ENCODE assay signal across 18 cellular contexts in the genomic region with DNA sequence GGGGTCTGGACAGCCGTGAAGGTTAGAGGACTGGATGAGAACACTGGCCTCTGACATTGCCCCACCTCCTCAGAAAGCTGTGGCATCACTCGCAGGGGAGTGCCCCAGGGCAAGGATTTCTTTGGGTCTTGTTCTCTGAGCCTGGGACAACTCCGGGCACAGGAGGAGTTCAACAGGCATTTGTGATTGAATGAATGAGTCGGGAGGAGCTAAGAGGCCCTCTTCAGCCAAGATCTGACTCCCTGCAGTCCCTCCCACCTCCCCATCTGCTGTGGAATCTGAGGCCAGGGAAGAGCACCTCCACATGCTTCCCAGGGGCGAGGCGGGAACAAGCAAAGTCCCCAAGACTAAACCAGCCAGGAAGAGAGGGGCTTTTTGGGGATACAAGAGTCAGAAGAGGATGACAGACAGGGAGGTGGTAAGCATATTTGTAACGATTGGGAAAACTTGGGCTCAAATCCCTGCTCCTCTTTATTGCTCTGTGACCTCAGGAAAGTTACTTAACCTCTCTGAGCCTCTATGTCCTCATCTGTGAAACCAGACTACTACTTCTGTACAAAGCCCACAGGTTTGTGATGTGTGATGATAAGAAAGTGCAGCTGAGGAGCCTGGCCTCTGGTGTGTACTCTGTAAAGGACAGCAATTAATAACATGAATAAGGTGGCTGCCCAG. TPM values are rescaled to one million over a fixed set of nuclear protein-coding genes. Genes with fewer than 3 reads are reported as not detected.
DNase-seq lines count a peak whose midpoint lies in the region; ATAC-seq and TF ChIP-seq lines count a peak whose summit lies in the region.
"Had no signal": no experiment of that assay in that cellular context is flagged by ENCODE, and none has a peak within 500 bp of the region (broad histone marks: within the 10 kb centered on the region; RNA-seq: fewer than 3 reads in every experiment).

No MANE protein-coding gene starts in this region.

- H3K4me1 Mint-ChIP-seq in WTC11: peaks cover 57% of the 10 kb centered on the region

- in situ Hi-C loops in IMR-90 (cut with MboI; ENCODE audit: low sequenced_read_pairs): no loop called here

- no peak for TF ChIP-seq POLR2A in IMR-90 (IDR thresholded peaks at IDR 0.05; ENCODE audit: low read depth, low read length)

- intact Hi-C loops in IMR-90 (cut with micrococcal nuclease): no loop called here

- peaks cover 14 to 43% of the 10 kb centered on the region in 2 experiments for H3K79me1 ChIP-seq in IMR-90 (ENCODE audit: low read depth in 1 of 2, low read length in 2 of 2)
- peaks cover 18% of the 10 kb centered on the region for H3K79me1 ChIP-seq in mesendoderm (ENCODE audit: low read length)

- dilution Hi-C loops in IMR-90 (cut with HindIII; ENCODE audit: low sequenced_read_pairs, unreplicated experiment): no loop called here

- WGBS in IMR-90 (ENCODE audit: extremely low coverage in 2 of 2, insufficient read length in 1 of 2), 2 experiments: 43% methylated on average over 1 of the region's 7 CpGs; no CpG with 5 or more reads in 1 of the 2 experiments
- WGBS in mesendoderm (ENCODE audit: extremely low coverage, insufficient coverage, low lambda C conversion rate): no CpG with 5 or more reads among the region's 7 CpGs

- H3K36me3 ChIP-seq in IMR-90 (ENCODE audit: control insufficient read depth, insufficient read depth, low read length): peaks cover 29% of the 10 kb centered on the region; the same call in 1 of the 2 replicates
- H3K36me3 ChIP-seq in mesendoderm (ENCODE audit: control insufficient read depth, insufficient read depth, low read length): no peaks in the 10 kb centered on the region
- H3K36me3 ChIP-seq: cardiac muscle cell, thyroid gland had no signal

- H3K27me3 Mint-ChIP-seq in WTC11 (ENCODE audit: low read depth): no peaks in the 10 kb centered on the region
- H3K27me3 Mint-ChIP-seq: activated naive CD8-positive, alpha-beta T cell treated with anti-CD3 and anti-CD28 coated beads for 36 hours; naive thymus-derived CD8-positive, alpha-beta T cell had no signal

- no peak overlapping the region for H3K18ac ChIP-seq in IMR-90 (ENCODE audit: low read depth, low read length)
- H3K18ac ChIP-seq in mesendoderm (ENCODE audit: low read length): no peak overlapping the region

- H4K20me1 ChIP-seq in IMR-90 (ENCODE audit: insufficient read depth, low read length): peaks cover 75% of the 10 kb centered on the region

- H3K27ac ChIP-seq in IMR-90 (ENCODE audit: insufficient read depth, low read length) (no peak overlapping the region), mesendoderm (ENCODE audit: low read depth, low read length) (no peak overlapping the region)
- H3K27ac ChIP-seq: cardiac muscle cell, HL-60, psoas muscle had no signal

- H3K4me3 ChIP-seq in IMR-90 (ENCODE audit: insufficient read depth, low read depth, low read length) (no peak overlapping the region), mesendoderm (ENCODE audit: low read length) (no peak overlapping the region)
- H3K4me3 ChIP-seq: cardiac muscle cell, psoas muscle, thyroid gland had no signal

- no peak for ATAC-seq in IMR-90 (ENCODE audit: low read depth)
- peak; percentile 71 for ATAC-seq in WTC11
- ATAC-seq: activated T-cell treated with anti-CD3 and anti-CD28 coated beads, Interleukin-2, amount 50 U/mL, for 4 hours; naive thymus-derived CD8-positive, alpha-beta T cell; psoas muscle had no signal

- no TSS peak for BruUV-seq in IMR-90 (replicated peaks; lab: Mats Ljungman, UMichigan)

- H2BK120ac ChIP-seq in IMR-90 (ENCODE audit: low read depth, low read length) (no peak overlapping the region), mesendoderm (ENCODE audit: low read depth, low read length) (no peak overlapping the region)

- no peak overlapping the region for H2BK5ac ChIP-seq in IMR-90 (ENCODE audit: low read depth, low read length, poor library complexity, severe bottlenecking)
- H2BK5ac ChIP-seq in mesendoderm (ENCODE audit: low read length): no peak overlapping the region

- TF ChIP-seq CTCF in IMR-90 (conservative IDR thresholded peaks at IDR 0.05; ENCODE audit: low read depth, low read length) (no peak), WTC11 (IDR thresholded peaks at IDR 0.05) (no peak)

- no peak overlapping the region for H2BK20ac ChIP-seq in IMR-90 (ENCODE audit: low read depth, low read length)

- no peak overlapping the region for H4K8ac ChIP-seq in IMR-90 (ENCODE audit: low read depth in 2 of 2, low read length in 2 of 2)
- H4K8ac ChIP-seq in mesendoderm (ENCODE audit: low read depth, low read length): no peak overlapping the region

- H3K4me2 ChIP-seq in IMR-90 (ENCODE audit: low read depth, low read length) (no peak overlapping the region), mesendoderm (ENCODE audit: low read length) (no peak overlapping the region)

- H2AFZ ChIP-seq in IMR-90 (replicated peaks; ENCODE audit: low read length, poor library complexity): no peak overlapping the region

- CTCF ChIA-PET in IMR-90 (lab: Yijun Ruan, JAX): interaction anchor here (0.9 kb wide), 1 partner anchor 162 kb away, joined by 4 read pairs; no protein-coding TSS in a partner anchor
- CTCF ChIA-PET in WTC11 (lab: Charles Lee): interaction anchor here (0.9 to 6.5 kb wide), 14 partner anchors 7 to 289 kb away, joined by 3 to 70 read pairs (median 10); no protein-coding TSS in a partner anchor

- H3K9ac ChIP-seq in IMR-90 (ENCODE audit: low read depth, low read length) (no peak overlapping the region), mesendoderm (ENCODE audit: low read length) (no peak overlapping the region)

- H4K91ac ChIP-seq in IMR-90 (ENCODE audit: insufficient read depth, low read depth, low read length): no peak overlapping the region

- no peak overlapping the region for H3K14ac ChIP-seq in IMR-90 (replicated peaks; ENCODE audit: low read depth, low read length)

- peaks cover 5% of the 10 kb centered on the region for H3K36me3 Mint-ChIP-seq in WTC11
- H3K36me3 Mint-ChIP-seq: activated naive CD8-positive, alpha-beta T cell treated with anti-CD3 and anti-CD28 coated beads for 36 hours; naive thymus-derived CD8-positive, alpha-beta T cell had no signal

- no peak overlapping the region for H4K5ac ChIP-seq in IMR-90 (ENCODE audit: low read depth, low read length)
- no peak overlapping the region for H4K5ac ChIP-seq in mesendoderm (ENCODE audit: low read length)

- H3K23ac ChIP-seq in IMR-90 (ENCODE audit: low read depth, low read length) (no peak overlapping the region), mesendoderm (ENCODE audit: low read length) (no peak overlapping the region)

- peaks cover 7% of the 10 kb centered on the region for H3K9me1 ChIP-seq in IMR-90 (ENCODE audit: insufficient read depth, low read length)

- DNase-seq in DMS 273 treated with DMSO at 0.1 percent for 48 hours (lab: John Stamatoyannopoulos, UW) (peak; percentile 17), IMR-90 (peak; percentile 10), WTC11 (ENCODE audit: low spot score) (no peak), mesendoderm (peak; percentile 74), UCSD-AML1 (lab: John Stamatoyannopoulos, UW; ENCODE audit: unreplicated experiment) (no peak), NCI-H748 treated with DMSO at 0.1 percent for 48 hours (lab: John Stamatoyannopoulos, UW) (no peak), H4 (ENCODE audit: low spot score) (no peak)
- DNase-seq in effector CD8-positive, alpha-beta T cell (lab: John Stamatoyannopoulos, UW): no peak
- DNase-seq: activated CD4-positive, alpha-beta memory T cell treated with anti-CD3 and anti-CD28 coated beads, Interleukin-2, amount 10 ng/mL, durations not matched to agents 7 days and 5 days; activated naive CD8-positive, alpha-beta T cell treated with anti-CD3 and anti-CD28 coated beads for 36 hours; activated T-cell treated with anti-CD3 and anti-CD28 coated beads, Interleukin-2, amount 50 U/mL, for 4 hours; GOT3; naive thymus-derived CD8-positive, alpha-beta T cell; NCI-H1105 treated with DMSO at 0.1 percent for 48 hours had no signal

- H3K9me3 Mint-ChIP-seq in WTC11: peaks cover 4% of the 10 kb centered on the region
- H3K9me3 Mint-ChIP-seq: activated CD4-positive, alpha-beta memory T cell treated with anti-CD3 and anti-CD28 coated beads, Interleukin-2, amount 10 ng/mL, durations not matched to agents 7 days and 5 days; activated naive CD8-positive, alpha-beta T cell treated with anti-CD3 and anti-CD28 coated beads for 36 hours; activated T-cell treated with anti-CD3 and anti-CD28 coated beads, Interleukin-2, amount 50 U/mL, for 4 hours; naive thymus-derived CD8-positive, alpha-beta T cell had no signal

- peaks cover 6% of the 10 kb centered on the region for H3K79me2 ChIP-seq in mesendoderm (ENCODE audit: control insufficient read depth, insufficient read depth, low read length)

- peak overlapping the region; percentile 71 for H3K27ac Mint-ChIP-seq in WTC11
- H3K27ac Mint-ChIP-seq: activated CD4-positive, alpha-beta memory T cell treated with anti-CD3 and anti-CD28 coated beads, Interleukin-2, amount 10 ng/mL, durations not matched to agents 7 days and 5 days; activated naive CD8-positive, alpha-beta T cell treated with anti-CD3 and anti-CD28 coated beads for 36 hours had no signal

- peak overlapping the region; percentile 26 for H3K4me3 Mint-ChIP-seq in WTC11
- H3K4me3 Mint-ChIP-seq: activated CD4-positive, alpha-beta memory T cell treated with anti-CD3 and anti-CD28 coated beads, Interleukin-2, amount 10 ng/mL, durations not matched to agents 7 days and 5 days; activated T-cell treated with anti-CD3 and anti-CD28 coated beads, Interleukin-2, amount 50 U/mL, for 4 hours had no signal

- H3K4ac ChIP-seq in IMR-90 (ENCODE audit: low read depth, low read length) (no peak overlapping the region), mesendoderm (ENCODE audit: low read depth, low read length) (no peak overlapping the region)

- no peak for TF ChIP-seq RAD21 in IMR-90 (IDR thresholded peaks at IDR 0.05; ENCODE audit: low read length)

- H3K56ac ChIP-seq in IMR-90 (ENCODE audit: extremely low read depth, insufficient read depth, low read length): no peak overlapping the region
- H3K56ac ChIP-seq in mesendoderm (ENCODE audit: low read length): no peak overlapping the region

- H2AK5ac ChIP-seq in IMR-90 (ENCODE audit: low read depth, low read length): no peak overlapping the region
- no peak overlapping the region for H2AK5ac ChIP-seq in mesendoderm (ENCODE audit: low read length)

- POLR2A ChIA-PET in IMR-90 (lab: Charles Lee; ENCODE audit: unreplicated experiment) (no interaction called here), WTC11 (lab: Charles Lee) (interaction anchor here (0.6 to 1.4 kb wide), 2 partner anchors 13 to 16 kb away, joined by 3 read pairs; no protein-coding TSS in a partner anchor)

- no peaks in the 10 kb centered on the region for H3K9me3 ChIP-seq in IMR-90 (ENCODE audit: control insufficient read depth, insufficient read depth, low read length)
- H3K9me3 ChIP-seq: psoas muscle, thyroid gland had no signal

- H3K4me1 ChIP-seq in IMR-90 (ENCODE audit: control insufficient read depth, insufficient read depth, low read length) (peaks cover 2% of the 10 kb centered on the region; the same call in 1 of the 2 replicates), mesendoderm (ENCODE audit: control insufficient read depth, low read depth, low read length) (peaks cover 4% of the 10 kb centered on the region)

- H3K27me3 ChIP-seq in IMR-90 (ENCODE audit: control insufficient read depth, insufficient read depth, low read length): no peaks in the 10 kb centered on the region
- no peaks in the 10 kb centered on the region for H3K27me3 ChIP-seq in mesendoderm (ENCODE audit: insufficient read depth, low read length, poor library complexity)
- H3K27me3 ChIP-seq: cardiac muscle cell, thyroid gland had no signal

- no peak overlapping the region for H2AK9ac ChIP-seq in IMR-90 (replicated peaks; ENCODE audit: low read depth, low read length, poor library complexity)

- H2BK15ac ChIP-seq in IMR-90 (ENCODE audit: low read depth, low read length): no peak overlapping the region
- no peak overlapping the region for H2BK15ac ChIP-seq in mesendoderm (replicated peaks; ENCODE audit: low read depth)

RNA-seq across cellular contexts. Expression of gene TP53I11, which starts 6.4 kb away (rescaled TPM):
- total RNA-seq in IMR-90 (2012; rRNA removed) (3.9 TPM in 2 replicates), WTC11 (2021) (42.4 to 44.2 TPM (median 42.9 TPM) in 3 replicates)
- polyA plus RNA-seq in IMR-90 (2012; rRNA removed): 18.4 and 22.0 TPM in 2 replicates
- polyA plus RNA-seq in IMR-90 (2012; cell fraction: cytosol; rRNA removed): 11.2 and 20.9 TPM in 2 replicates
- polyA plus RNA-seq in IMR-90 (2012; cell fraction: nucleus; rRNA removed; ENCODE audit: low replicate concordance): 20.9 and 25.0 TPM in 2 replicates
- polyA plus RNA-seq in mesendoderm (2013, experiment 1 of 2): 23.1 TPM
- polyA plus RNA-seq in mesendoderm (2013, experiment 2 of 2): 24.6 TPM
- total RNA-seq in H4 (2014; rRNA removed; shearing (Covaris generic)): 10.4 and 13.5 TPM in 2 replicates

Comparison
In these comparisons a context has a peak if more than half of its experiments do, and no peak if none do; other contexts are left out.
1. DNase-seq: peak in DMS 273 treated with DMSO at 0.1 percent for 48 hours (single experiment), IMR-90 (single experiment) and mesendoderm (single experiment); none in WTC11 (single experiment), UCSD-AML1 (single experiment), effector CD8-positive, alpha-beta T cell (single experiment), NCI-H748 treated with DMSO at 0.1 percent for 48 hours (single experiment) and H4 (single experiment).